Comparison of ENCODE assay signal across 1 cellular context in genomic region chr18:63850010-63850409, GRCh38.
TF ChIP-seq lines count a peak whose summit lies in the region.

No MANE protein-coding gene starts in this region.

TF ChIP-seq in GM23338, 12 proteins besides CTCF, POLR2A, EP300 and RAD21 (continued from another document):
- no peak for TF ChIP-seq ZNF462 (CRISPR knock-in tag; IDR thresholded peaks at IDR 0.05)
- TF ChIP-seq CREB1 (CRISPR knock-in tag; IDR thresholded peaks at IDR 0.05; ENCODE audit: low read depth), result no peak
